9 cellular contexts compared by ENCODE assay signal in genomic region chr21:46097826-46098286, GRCh38. TPM values are rescaled to one million over a fixed set of nuclear protein-coding genes. Genes with fewer than 3 reads are reported as not detected.
A peak's percentile ranks its signal among the peaks of the same experiment; 100 is the strongest.
DNase-seq lines count a peak whose midpoint lies in the region; ATAC-seq, FAIRE-seq and TF ChIP-seq lines count a peak whose summit lies in the region.
"Had no signal": no experiment of that assay in that cellular context is flagged by ENCODE, and none has a peak within 500 bp of the region (broad histone marks: within the 10 kb centered on the region; RNA-seq: fewer than 3 reads in every experiment).

Gene COL6A2, plus strand, starts transcription at chr21:46098112.

- DNase-seq in H4 (ENCODE audit: low spot score) (no peak), T-helper 2 cell (peak in 4 of 5 experiments; percentile 18 to 33 (median 25)), astrocyte of the cerebellum (ENCODE audit: low read depth) (no peak), small intestine (peak; percentile 13), NCI-H1417 treated with DMSO at 0.1 percent for 48 hours (lab: John Stamatoyannopoulos, UW) (no peak)

- FAIRE-seq in small intestine (lab: Jason Lieb, UNC) = no peak
- FAIRE-seq: TTC549 had no signal

- no peaks in the 10 kb centered on the region for H3K36me3 ChIP-seq in iPS-15b (ENCODE audit: control insufficient read depth, insufficient read depth, low read length)
- H3K36me3 ChIP-seq in small intestine (ENCODE audit: control insufficient read depth in 2 of 2, insufficient read depth in 2 of 2, low read length in 2 of 2) = no peaks in the 10 kb centered on the region

- WGBS in small intestine, 3 donors = 0 to 3% (median 1%) methylated on average over 24 to 58 of the region's 58 CpGs

- H3K9me3 ChIP-seq in iPS-15b (ENCODE audit: control insufficient read depth, insufficient read depth, low read length) = peaks cover 10% of the 10 kb centered on the region
- no peaks in the 10 kb centered on the region for H3K9me3 ChIP-seq in small intestine (ENCODE audit: control insufficient read depth, low read depth)

- peak within 1 kb of the TSS; percentile 12 to 61 for H3K27ac ChIP-seq in small intestine (ENCODE audit: low read depth in 1 of 2, low read length in 1 of 2)

- no peak for ATAC-seq in GM21737 (IDR thresholded peaks at IDR 0.05; ENCODE audit: unreplicated experiment)
- no peak for ATAC-seq in GM21423 (IDR thresholded peaks at IDR 0.05; ENCODE audit: unreplicated experiment)

- H3K4me1 ChIP-seq in iPS-15b (ENCODE audit: control insufficient read depth, insufficient read depth, low read length) (no peaks in the 10 kb centered on the region), small intestine (ENCODE audit: control insufficient read depth in 2 of 2, insufficient read depth in 1 of 2, low read depth in 1 of 2, low read length in 1 of 2) (no peaks in the 10 kb centered on the region)

- TF ChIP-seq CTCF in astrocyte of the cerebellum (IDR thresholded peaks at IDR 0.05; ENCODE audit: low read depth, low read length, missing control alignments) = peak; percentile 20

- in situ Hi-C loops in astrocyte of the cerebellum (cut with HindIII; ENCODE audit: low sequenced_read_pairs) = no loop called here

- peak within 1 kb of the TSS; percentile 84 for H3K4me3 ChIP-seq in astrocyte of the cerebellum (ENCODE audit: low read depth, low read length)
- peak within 1 kb of the TSS; percentile 62 for H3K4me3 ChIP-seq in iPS-15b (ENCODE audit: low read depth, low read length)
- H3K4me3 ChIP-seq in small intestine (ENCODE audit: low read depth in 1 of 2, low read length in 2 of 2) = peak within 1 kb of the TSS; percentile 48 to 56

- H3K9ac ChIP-seq in iPS-15b (ENCODE audit: low read depth, low read length) = no peak within 1 kb of the TSS

- H3K27me3 ChIP-seq in iPS-15b (ENCODE audit: control insufficient read depth, insufficient read depth, low read length) (peaks cover 6% of the 10 kb centered on the region), small intestine (ENCODE audit: control insufficient read depth in 2 of 2, insufficient read depth in 2 of 2, low read length in 2 of 2) (peaks cover 0 to 2% of the 10 kb centered on the region in 2 donors)

RNA-seq across cellular contexts. Expression of gene COL6A2, which starts in this region (rescaled TPM):
- 38.5 and 53.6 TPM in 2 replicates for total RNA-seq in H4 (2014; rRNA removed; shearing (Covaris generic))
- polyA plus RNA-seq in small intestine = 100 to 1,000 TPM in 1 of 3 donors, 10 to 100 TPM in 1, 1 to 10 TPM in 1; 3.8 to 159 (median 14.3) TPM

Comparison
In these comparisons a context has a peak if more than half of its experiments do, and no peak if none do; other contexts are left out.
1. DNase-seq: peak in T-helper 2 cell (4 of 5) and small intestine (single experiment); none in H4 (single experiment), astrocyte of the cerebellum (single experiment) and NCI-H1417 treated with DMSO at 0.1 percent for 48 hours (single experiment).
2. Peak in every context shown above with its lines, with median percentiles within 50 percentile points of each other: H3K4me3 ChIP-seq.